In the genomic region with DNA sequence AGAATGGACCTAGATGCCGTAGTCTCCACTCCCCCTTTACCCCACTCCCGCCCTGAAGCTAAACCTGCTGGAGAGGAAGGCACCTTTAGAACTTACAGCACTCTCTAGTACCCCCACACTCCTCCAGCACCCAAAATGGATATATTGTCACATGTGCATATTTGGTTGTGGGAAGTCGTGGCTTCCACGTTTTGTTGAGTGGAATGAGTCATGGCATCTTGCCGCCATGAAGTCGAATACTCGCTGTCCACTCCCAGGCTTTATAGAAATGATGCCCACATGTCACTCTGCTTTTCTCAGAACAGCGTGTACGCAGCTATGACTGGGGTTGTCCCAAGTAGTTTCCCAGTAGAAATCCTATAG, we compare ENCODE assay signal across 8 cellular contexts.
DNase-seq lines count a peak whose midpoint lies in the region; ATAC-seq lines count a peak whose summit lies in the region.

No MANE protein-coding gene starts in this region.

- H3K27me3 ChIP-seq in layer of hippocampus (ENCODE audit: control insufficient read depth, insufficient read depth, low read length): no peaks in the 10 kb centered on the region

- peak; percentile 21 for ATAC-seq in GM19438 (IDR thresholded peaks at IDR 0.05; ENCODE audit: low read depth, unreplicated experiment)
- ATAC-seq in HG03575 (IDR thresholded peaks at IDR 0.05; ENCODE audit: extremely low read depth, insufficient number of reproducible peaks, low FRiP score, unreplicated experiment): peak; percentile 5

- DNase-seq in COLO668 (lab: John Stamatoyannopoulos, UW; ENCODE audit: unreplicated experiment) (peak; percentile 52), T follicular helper cell (ENCODE audit: low read depth) (peak; percentile 17), caudate nucleus (lab: John Stamatoyannopoulos, UW) (peak in 22 of 61 donors; percentile 29 to 83 (median 56)), 8988T (no peak)
- DNase-seq in stimulated activated CD4-positive, alpha-beta T cell treated with anti-CD3 and anti-CD28 coated beads, Interleukin-4, amount 100 ng/mL, for 48 hours (ENCODE audit: low read depth in 2 of 2): peak; percentile 27 to 29

- H3K27ac ChIP-seq in caudate nucleus (ENCODE audit: low read depth, low read length) (peak overlapping the region; percentile 87), layer of hippocampus (ENCODE audit: low read depth, low read length) (peak overlapping the region; percentile 54)
